8 cellular contexts compared by ENCODE assay signal in genomic region chr11:36510567-36511020, GRCh38. TPM values are rescaled to one million over a fixed set of nuclear protein-coding genes. Genes with fewer than 3 reads are reported as not detected.
DNase-seq lines count a peak whose midpoint lies in the region; ATAC-seq, FAIRE-seq and TF ChIP-seq lines count a peak whose summit lies in the region.

No MANE protein-coding gene starts in this region.

- peaks cover 15% of the 10 kb centered on the region for H3K27me3 Mint-ChIP-seq in activated T-helper 17 cell treated with anti-CD3 and anti-CD28 coated beads, Interleukin-2, amount 50 U/mL, for 72 hours

- peaks cover 16% of the 10 kb centered on the region for H3K36me3 Mint-ChIP-seq in activated T-helper 17 cell treated with anti-CD3 and anti-CD28 coated beads, Interleukin-2, amount 50 U/mL, for 72 hours (ENCODE audit: low read depth)

- no peaks in the 10 kb centered on the region for H3K9me3 Mint-ChIP-seq in activated T-helper 17 cell treated with anti-CD3 and anti-CD28 coated beads, Interleukin-2, amount 50 U/mL, for 72 hours

- peak; percentile 10 for ATAC-seq in HG02840 (IDR thresholded peaks at IDR 0.05; ENCODE audit: low FRiP score, unreplicated experiment)
- peak; percentile 7 for ATAC-seq in activated T-helper 17 cell treated with anti-CD3 and anti-CD28 coated beads, Interleukin-2, amount 50 U/mL, for 72 hours (replicated peaks)
- ATAC-seq in GM19035 (IDR thresholded peaks at IDR 0.05; ENCODE audit: unreplicated experiment), result no peak

- TF ChIP-seq CTCF in GM06990 (IDR thresholded peaks at IDR 0.05; ENCODE audit: insufficient read depth, low read length, poor library complexity, severe bottlenecking), result no peak

- H3K27me3 ChIP-seq in GM06990 (replicated peaks; ENCODE audit: control insufficient read depth, insufficient read depth, low read length) (no peaks in the 10 kb centered on the region), small intestine (ENCODE audit: control insufficient read depth in 2 of 2, insufficient read depth in 2 of 2, low read length in 2 of 2) (no peaks in the 10 kb centered on the region)

- H3K27ac Mint-ChIP-seq in activated T-helper 17 cell treated with anti-CD3 and anti-CD28 coated beads, Interleukin-2, amount 50 U/mL, for 72 hours, result peak overlapping the region; percentile 96

- peaks cover 14% of the 10 kb centered on the region for H3K4me1 Mint-ChIP-seq in activated T-helper 17 cell treated with anti-CD3 and anti-CD28 coated beads, Interleukin-2, amount 50 U/mL, for 72 hours

- H3K9me3 ChIP-seq in small intestine (ENCODE audit: control insufficient read depth, low read depth), result no peaks in the 10 kb centered on the region

- H3K4me3 Mint-ChIP-seq in activated T-helper 17 cell treated with anti-CD3 and anti-CD28 coated beads, Interleukin-2, amount 50 U/mL, for 72 hours, result peak overlapping the region; percentile 93

- H3K4me3 ChIP-seq in GM06990 (replicated peaks; ENCODE audit: low read depth, low read length) (peak overlapping the region; percentile 96), small intestine (ENCODE audit: low read depth in 1 of 2, low read length in 2 of 2) (peak overlapping the region; percentile 79 to 87)

- H3K27ac ChIP-seq in small intestine (ENCODE audit: low read depth in 1 of 2, low read length in 1 of 2), result peak overlapping the region; percentile 77 to 93

- no peak for DNase-seq in GM06990 (ENCODE audit: extremely low read depth, insufficient read length)
- DNase-seq in hepatic stellate cell (ENCODE audit: low spot score), result peak; percentile 22
- DNase-seq in small intestine, result peak; percentile 32
- DNase-seq in ureter (ENCODE audit: low spot score), result no peak
- DNase-seq in CD1c-positive myeloid dendritic cell (ENCODE audit: extremely low spot score), result no peak

- H3K36me3 ChIP-seq in GM06990 (ENCODE audit: control insufficient read depth, insufficient read depth, low read length), result no peaks in the 10 kb centered on the region
- no peaks in the 10 kb centered on the region for H3K36me3 ChIP-seq in small intestine (ENCODE audit: control insufficient read depth in 2 of 2, insufficient read depth in 2 of 2, low read length in 2 of 2)

- 10 to 20% (median 15%) methylated on average over 11 of the region's 11 CpGs for WGBS in small intestine, 3 donors

- peaks cover 0 to 2% of the 10 kb centered on the region in 2 donors for H3K4me1 ChIP-seq in small intestine (ENCODE audit: control insufficient read depth in 2 of 2, insufficient read depth in 1 of 2, low read depth in 1 of 2, low read length in 1 of 2)

- FAIRE-seq in small intestine (lab: Jason Lieb, UNC), result no peak

RNA-seq across cellular contexts. Expression of gene TRAF6, which starts 0.5 kb away (rescaled TPM):
- total RNA-seq in activated T-helper 17 cell treated with anti-CD3 and anti-CD28 coated beads, Interleukin-2, amount 50 U/mL, for 72 hours, result 10 to 100 TPM in 1 of 2 donors, 1 to 10 TPM in 1; 8.7 to 10.7 TPM
- polyA plus RNA-seq in small intestine, result 1 to 10 TPM; 3.6 to 5.4 (median 3.8) TPM
- total RNA-seq in ureter, result 16.9 TPM

RNA-seq across cellular contexts. Expression of gene RAG1, which starts 57.2 kb away (rescaled TPM):
- total RNA-seq in activated T-helper 17 cell treated with anti-CD3 and anti-CD28 coated beads, Interleukin-2, amount 50 U/mL, for 72 hours, result under 1 TPM; 0.13 to 0.29 TPM
- polyA plus RNA-seq in small intestine, result 1 to 10 TPM in 2 of 3 donors, under 1 TPM in 1; 0.60 to 3.6 (median 1.4) TPM
- 1.1 TPM for total RNA-seq in ureter

Comparison
In these comparisons a context has a peak if more than half of its experiments do, and no peak if none do; other contexts are left out.
1. DNase-seq: peak in hepatic stellate cell (single experiment) and small intestine (single experiment); none in GM06990 (single experiment), ureter (single experiment) and CD1c-positive myeloid dendritic cell (single experiment).